In the genomic region with DNA sequence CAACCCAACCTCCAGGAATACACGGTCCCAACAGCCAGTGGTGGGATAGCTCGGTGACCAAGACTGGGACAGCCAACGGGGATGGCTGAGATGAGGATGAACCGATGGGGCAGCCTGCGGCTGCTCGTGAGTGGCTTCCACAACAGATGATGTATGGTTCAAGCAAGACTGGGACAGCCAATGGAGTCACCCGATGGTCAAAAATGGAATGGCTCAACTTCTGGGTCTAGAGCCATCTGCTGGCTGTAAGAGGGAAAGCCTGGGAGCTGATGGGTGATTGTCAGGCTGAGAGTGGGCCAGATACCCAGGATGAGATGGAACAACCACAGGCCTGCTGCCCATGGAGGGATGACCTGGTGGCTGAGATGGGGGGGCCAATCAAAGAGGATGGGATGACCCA, we compare ENCODE assay signal across 13 cellular contexts. TPM values are rescaled to one million over a fixed set of nuclear protein-coding genes. Genes with fewer than 3 reads are reported as not detected.
A peak's percentile ranks its signal among the peaks of the same experiment; 100 is the strongest.
DNase-seq lines count a peak whose midpoint lies in the region; ATAC-seq and TF ChIP-seq lines count a peak whose summit lies in the region.
"Had no signal": no experiment of that assay in that cellular context is flagged by ENCODE, and none has a peak within 500 bp of the region (broad histone marks: within the 10 kb centered on the region; RNA-seq: fewer than 3 reads in every experiment).

No MANE protein-coding gene starts in this region.

- H3K4me2 ChIP-seq in SK-N-SH (no peak overlapping the region), smooth muscle cell (no peak overlapping the region)

- H3K27me3 ChIP-seq in SK-N-SH (ENCODE audit: insufficient read depth) (no peaks in the 10 kb centered on the region), smooth muscle cell (ENCODE audit: low read depth) (no peaks in the 10 kb centered on the region)
- H3K27me3 ChIP-seq: thyroid gland had no signal

- H3K9me2 ChIP-seq in SK-N-SH = no peaks in the 10 kb centered on the region

- CTCF ChIA-PET in SK-N-SH (lab: Yijun Ruan, JAX) = interaction anchor here (0.8 to 5.4 kb wide), 21 partner anchors 8 to 99 kb away, joined by 3 to 36 read pairs (median 6); no protein-coding TSS in a partner anchor

- 87% methylated on average over 7 of the region's 7 CpGs for WGBS in SK-N-SH (ENCODE audit: low lambda C conversion rate)
- WGBS in smooth muscle cell (ENCODE audit: low lambda C conversion rate) = 98% methylated on average over 7 of the region's 7 CpGs

- H3K27me3 Mint-ChIP-seq in stimulated activated memory B cell treated with anti-CD40 and anti-IgM and Interleukin-4, amounts not matched to agents 10 μg/mL and 1 μg/mL and 100 μg/mL, for 72 hours = peaks cover 67% of the 10 kb centered on the region

- no peaks in the 10 kb centered on the region for H3K79me2 ChIP-seq in SK-N-SH (ENCODE audit: insufficient read depth)
- H3K79me2 ChIP-seq in smooth muscle cell (ENCODE audit: low read depth) = no peaks in the 10 kb centered on the region

- no peaks in the 10 kb centered on the region for H3F3A ChIP-seq in SK-N-SH (replicated peaks; ENCODE audit: insufficient read depth)
- H3F3A ChIP-seq in smooth muscle cell (ENCODE audit: low read depth) = no peaks in the 10 kb centered on the region

- peak; percentile 49 for TF ChIP-seq CTCF in SK-N-SH (IDR thresholded peaks at IDR 0.05)
- peak; percentile 41 for TF ChIP-seq CTCF in epithelial cell of esophagus (IDR thresholded peaks at IDR 0.05; ENCODE audit: insufficient read depth, low read depth, low read length, missing control alignments)
- TF ChIP-seq CTCF in smooth muscle cell (IDR thresholded peaks at IDR 0.05; ENCODE audit: borderline replicate concordance, insufficient read depth, poor library complexity, severe bottlenecking) = peak; percentile 27

- no peak for TF ChIP-seq RAD21 in SK-N-SH (IDR thresholded peaks at IDR 0.05; ENCODE audit: low read length)

- H3K9ac ChIP-seq in SK-N-SH (no peak overlapping the region), smooth muscle cell (ENCODE audit: low read depth) (no peak overlapping the region)

- no peak overlapping the region for H3K27ac Mint-ChIP-seq in stimulated activated memory B cell treated with anti-CD40 and anti-IgM and Interleukin-4, amounts not matched to agents 10 μg/mL and 1 μg/mL and 100 μg/mL, for 72 hours
- H3K27ac Mint-ChIP-seq: activated T-cell treated with anti-CD3 and anti-CD28 coated beads, Interleukin-2, amount 50 U/mL, for 72 hours; memory B cell had no signal

- H3K9me3 ChIP-seq in SK-N-SH (no peaks in the 10 kb centered on the region), smooth muscle cell (replicated peaks; ENCODE audit: low read depth) (no peaks in the 10 kb centered on the region)
- H3K9me3 ChIP-seq: thyroid gland had no signal

- H3K4me1 ChIP-seq in SK-N-SH (ENCODE audit: control insufficient read depth in 1 of 2, insufficient read depth in 2 of 2, low read depth in 1 of 2, low read length in 1 of 2) = peaks cover 0 to 44% of the 10 kb centered on the region in 2 experiments; a peak in 2 of 4 replicates
- H3K4me1 ChIP-seq in smooth muscle cell (ENCODE audit: low read depth) = peaks cover 6% of the 10 kb centered on the region

- peak; percentile 76 for DNase-seq in SK-N-SH
- DNase-seq in NAMALWA (ENCODE audit: low spot score) = peak; percentile 54
- peak; percentile 14 for DNase-seq in epithelial cell of esophagus (ENCODE audit: low read depth)
- no peak for DNase-seq in smooth muscle cell (lab: John Stamatoyannopoulos, UW; ENCODE audit: unreplicated experiment)
- no peak for DNase-seq in NCI-H446 treated with DMSO at 0.1 percent for 48 hours (lab: John Stamatoyannopoulos, UW)
- DNase-seq: activated T-cell treated with anti-CD3 and anti-CD28 coated beads, Interleukin-2, amount 50 U/mL, for 72 hours; NCI-H1417; T-cell; thyroid gland had no signal

- H2AFZ ChIP-seq in SK-N-SH (ENCODE audit: low read depth) (no peak overlapping the region), smooth muscle cell (ENCODE audit: low read depth) (no peak overlapping the region)

- no peak for TF ChIP-seq EP300 in SK-N-SH (IDR thresholded peaks at IDR 0.05; ENCODE audit: borderline replicate concordance in 1 of 2, low read depth in 1 of 2, low read length in 1 of 2)

- H3K36me3 ChIP-seq in SK-N-SH (replicated peaks in 1 of 2; ENCODE audit: control insufficient read depth in 1 of 2, insufficient read depth in 2 of 2, low read length in 1 of 2) (no peaks in the 10 kb centered on the region), smooth muscle cell (ENCODE audit: low read depth) (no peaks in the 10 kb centered on the region)
- H3K36me3 ChIP-seq: thyroid gland had no signal

- no peaks in the 10 kb centered on the region for H3K9me3 Mint-ChIP-seq in stimulated activated memory B cell treated with anti-CD40 and anti-IgM and Interleukin-4, amounts not matched to agents 10 μg/mL and 1 μg/mL and 100 μg/mL, for 72 hours
- H3K9me3 Mint-ChIP-seq: activated T-cell treated with anti-CD3 and anti-CD28 coated beads, Interleukin-2, amount 50 U/mL, for 72 hours; memory B cell had no signal

- peaks cover 12% of the 10 kb centered on the region for H3K4me1 Mint-ChIP-seq in stimulated activated memory B cell treated with anti-CD40 and anti-IgM and Interleukin-4, amounts not matched to agents 10 μg/mL and 1 μg/mL and 100 μg/mL, for 72 hours

- POLR2A ChIA-PET in SK-N-SH (lab: Yijun Ruan, JAX) = no interaction called here

- no peak overlapping the region for H3K4me3 ChIP-seq in SK-N-SH (ENCODE audit: low read depth in 2 of 2, low read length in 1 of 2)
- no peak overlapping the region for H3K4me3 ChIP-seq in epithelial cell of esophagus (ENCODE audit: low read length)
- no peak overlapping the region for H3K4me3 ChIP-seq in smooth muscle cell
- H3K4me3 ChIP-seq: thyroid gland had no signal

- no peaks in the 10 kb centered on the region for H4K20me1 ChIP-seq in SK-N-SH (ENCODE audit: insufficient read depth)
- no peaks in the 10 kb centered on the region for H4K20me1 ChIP-seq in smooth muscle cell (ENCODE audit: low read depth)

- no peak for ATAC-seq in SK-N-SH treated with all-trans-retinoic acid at 6 μM for 48 hours
- ATAC-seq in GM19035 (IDR thresholded peaks at IDR 0.05; ENCODE audit: unreplicated experiment) = no peak
- no peak for ATAC-seq in stimulated activated memory B cell treated with anti-CD40 and anti-IgM and Interleukin-4, amounts not matched to agents 10 μg/mL and 1 μg/mL and 100 μg/mL, for 72 hours
- ATAC-seq: activated T-cell treated with anti-CD3 and anti-CD28 coated beads, Interleukin-2, amount 50 U/mL, for 72 hours; T-cell had no signal

- H3K36me3 Mint-ChIP-seq in stimulated activated memory B cell treated with anti-CD40 and anti-IgM and Interleukin-4, amounts not matched to agents 10 μg/mL and 1 μg/mL and 100 μg/mL, for 72 hours = no peaks in the 10 kb centered on the region
- H3K36me3 Mint-ChIP-seq: memory B cell, T-cell had no signal

- H3K4me3 Mint-ChIP-seq in stimulated activated memory B cell treated with anti-CD40 and anti-IgM and Interleukin-4, amounts not matched to agents 10 μg/mL and 1 μg/mL and 100 μg/mL, for 72 hours = no peak overlapping the region
- H3K4me3 Mint-ChIP-seq: activated T-cell treated with anti-CD3 and anti-CD28 coated beads, Interleukin-2, amount 50 U/mL, for 72 hours; memory B cell; T-cell had no signal

- no peak overlapping the region for H3K27ac ChIP-seq in SK-N-SH (ENCODE audit: low read depth in 2 of 2, low read length in 1 of 2)
- H3K27ac ChIP-seq in smooth muscle cell (ENCODE audit: low read depth) = no peak overlapping the region
- H3K27ac ChIP-seq: thyroid gland had no signal

TF ChIP-seq in SK-N-SH, 30 proteins besides CTCF, POLR2A, EP300 and RAD21 (continues in another document):
- TF ChIP-seq MXI1 (IDR thresholded peaks at IDR 0.05; ENCODE audit: low read depth, low read length) (no peak), TEAD4 (IDR thresholded peaks at IDR 0.05; ENCODE audit: borderline replicate concordance, insufficient read depth) (no peak), TAF1 (IDR thresholded peaks at IDR 0.05; ENCODE audit: borderline replicate concordance, low read depth, low read length) (no peak), RFX5 (IDR thresholded peaks at IDR 0.05; ENCODE audit: low read length) (no peak), JUND (IDR thresholded peaks at IDR 0.05) (no peak), FOXJ3 (CRISPR knock-in tag; IDR thresholded peaks at IDR 0.05) (no peak), YY1 (IDR thresholded peaks at IDR 0.05; ENCODE audit: low read depth) (no peak)

TF ChIP-seq in SK-N-SH treated with all-trans-retinoic acid at 6 μM for 48 hours, 23 proteins besides CTCF, POLR2A, EP300 and RAD21:
- TF ChIP-seq TOX (CRISPR knock-in tag; IDR thresholded peaks at IDR 0.05; ENCODE audit: borderline replicate concordance) = no peak
- TF ChIP-seq, protein P1, sequence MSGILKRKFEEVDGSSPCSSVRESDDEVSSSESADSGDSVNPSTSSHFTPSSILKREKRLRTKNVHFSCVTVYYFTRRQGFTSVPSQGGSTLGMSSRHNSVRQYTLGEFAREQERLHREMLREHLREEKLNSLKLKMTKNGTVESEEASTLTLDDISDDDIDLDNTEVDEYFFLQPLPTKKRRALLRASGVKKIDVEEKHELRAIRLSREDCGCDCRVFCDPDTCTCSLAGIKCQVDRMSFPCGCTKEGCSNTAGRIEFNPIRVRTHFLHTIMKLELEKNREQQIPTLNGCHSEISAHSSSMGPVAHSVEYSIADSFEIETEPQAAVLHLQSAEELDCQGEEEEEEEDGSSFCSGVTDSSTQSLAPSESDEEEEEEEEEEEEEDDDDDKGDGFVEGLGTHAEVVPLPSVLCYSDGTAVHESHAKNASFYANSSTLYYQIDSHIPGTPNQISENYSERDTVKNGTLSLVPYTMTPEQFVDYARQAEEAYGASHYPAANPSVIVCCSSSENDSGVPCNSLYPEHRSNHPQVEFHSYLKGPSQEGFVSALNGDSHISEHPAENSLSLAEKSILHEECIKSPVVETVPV (CRISPR knock-in tag; IDR thresholded peaks at IDR 0.05) = no peak
- TF ChIP-seq ESRRG (CRISPR knock-in tag; IDR thresholded peaks at IDR 0.05) = no peak
- no peak for TF ChIP-seq ARNTL (CRISPR knock-in tag; IDR thresholded peaks at IDR 0.05; ENCODE audit: borderline replicate concordance, low read depth)
- no peak for TF ChIP-seq ZFP3 (CRISPR knock-in tag; IDR thresholded peaks at IDR 0.05)
- no peak for TF ChIP-seq SNAI2 (CRISPR knock-in tag; IDR thresholded peaks at IDR 0.05)
- no peak for TF ChIP-seq OSR1 (CRISPR knock-in tag; IDR thresholded peaks at IDR 0.05)

RNA-seq across cellular contexts. Expression of a gene that starts 35.5 kb away (rescaled TPM):
- polyA plus RNA-seq in SK-N-SH (2012; rRNA removed) (1.1 and 1.4 TPM in 2 replicates), smooth muscle cell (0.79 and 4.8 TPM in 2 replicates)
- polyA plus RNA-seq in SK-N-SH (2012; cell fraction: cytosol; rRNA removed) = 1.5 and 3.4 TPM in 2 replicates
- 1.9 and 3.2 TPM in 2 replicates for polyA plus RNA-seq in SK-N-SH (2012; cell fraction: nucleus; rRNA removed)
- total RNA-seq in smooth muscle cell = 3.7 and 4.0 TPM in 2 replicates
- total RNA-seq: activated T-cell treated with anti-CD3 and anti-CD28 coated beads, Interleukin-2, amount 50 U/mL, for 72 hours had no signal

RNA-seq across cellular contexts. Expression of a gene that starts 36.8 kb away (rescaled TPM):
- polyA plus RNA-seq in SK-N-SH (2012; rRNA removed) (0.11 TPM in 1 of 2 replicates, not detected in the other), smooth muscle cell (0.11 and 1.9 TPM in 2 replicates)
- polyA plus RNA-seq in SK-N-SH (2012; cell fraction: cytosol; rRNA removed) = 0.03 and 0.12 TPM in 2 replicates
- polyA plus RNA-seq in SK-N-SH (2012; cell fraction: nucleus; rRNA removed) = 0.02 and 0.08 TPM in 2 replicates
- 0.99 and 2.2 TPM in 2 replicates for total RNA-seq in smooth muscle cell
- total RNA-seq: activated T-cell treated with anti-CD3 and anti-CD28 coated beads, Interleukin-2, amount 50 U/mL, for 72 hours had no signal

Comparison
In these comparisons a context has a peak if more than half of its experiments do, and no peak if none do; other contexts are left out.
1. DNase-seq: peak in SK-N-SH (single experiment), NAMALWA (single experiment) and epithelial cell of esophagus (single experiment); none in smooth muscle cell (single experiment) and NCI-H446 treated with DMSO at 0.1 percent for 48 hours (single experiment).
2. Peak in every context shown above with its lines, with median percentiles within 50 percentile points of each other: CTCF ChIP-seq.